In genomic region chr20:57047281-57048026, GRCh38 we compare ENCODE assay signal across 11 cellular contexts.
DNase-seq lines count a peak whose midpoint lies in the region; ATAC-seq and TF ChIP-seq lines count a peak whose summit lies in the region.
"Had no signal": no experiment of that assay in that cellular context is flagged by ENCODE, and none has a peak within 500 bp of the region (broad histone marks: within the 10 kb centered on the region; RNA-seq: fewer than 3 reads in every experiment).

No MANE protein-coding gene starts in this region.

- no peaks in the 10 kb centered on the region for H3K27me3 Mint-ChIP-seq in chondrocyte (ENCODE audit: low read depth)

- H3K4me3 Mint-ChIP-seq in chondrocyte (ENCODE audit: unreplicated experiment), result no peak overlapping the region
- H3K4me3 Mint-ChIP-seq: activated B cell treated with CpG ODN at 0.5 μM for 24 hours had no signal

- H3K27ac Mint-ChIP-seq in chondrocyte (ENCODE audit: unreplicated experiment), result no peak overlapping the region
- H3K27ac Mint-ChIP-seq: activated B cell treated with CpG ODN at 0.5 μM for 24 hours had no signal

- H3K4me3 ChIP-seq in GM12864 (ENCODE audit: low read depth, low read length) (no peak overlapping the region), NB4 (ENCODE audit: low read depth, low read length) (peak overlapping the region; percentile 13)
- H3K4me3 ChIP-seq: spleen had no signal

- intact Hi-C loops in sciatic nerve (cut with DNase I), result no loop called here

- no peak for DNase-seq in GM12864 (ENCODE audit: low read depth)
- DNase-seq in NB4 (ENCODE audit: low read depth), result peak; percentile 80
- DNase-seq in chondrocyte (ENCODE audit: low spot score), result no peak
- peak; percentile 37 for DNase-seq in sciatic nerve (ENCODE audit: low spot score)
- no peak for DNase-seq in GM20000 (ENCODE audit: low spot score)
- no peak for DNase-seq in NCI-H187 (lab: John Stamatoyannopoulos, UW)
- DNase-seq: activated B cell treated with CpG ODN at 0.5 μM for 24 hours; activated naive CD4-positive, alpha-beta T cell; spleen had no signal

- peak; percentile 9 for TF ChIP-seq CTCF in GM12864 (IDR thresholded peaks at IDR 0.05; ENCODE audit: low read depth, low read length, missing control alignments)
- peak; percentile 62 for TF ChIP-seq CTCF in NB4 (IDR thresholded peaks at IDR 0.05; ENCODE audit: low read depth, low read length)
- peak; percentile 65 for TF ChIP-seq CTCF in chondrocyte (IDR thresholded peaks at IDR 0.05)
- no peak for TF ChIP-seq CTCF in GM20000 (IDR thresholded peaks at IDR 0.05; ENCODE audit: extremely low read depth, missing control alignments)

- H3K4me1 Mint-ChIP-seq in chondrocyte (ENCODE audit: low read depth), result no peaks in the 10 kb centered on the region
- H3K4me1 Mint-ChIP-seq: activated B cell treated with CpG ODN at 0.5 μM for 24 hours had no signal

- no peaks in the 10 kb centered on the region for H3K36me3 Mint-ChIP-seq in chondrocyte (ENCODE audit: low read depth)

- no peak for TF ChIP-seq POLR2A in NB4 (IDR thresholded peaks at IDR 0.05; ENCODE audit: extremely low read depth, insufficient read length)

- no peaks in the 10 kb centered on the region for H3K9me3 Mint-ChIP-seq in chondrocyte (ENCODE audit: low read depth)
- H3K9me3 Mint-ChIP-seq: activated B cell treated with CpG ODN at 0.5 μM for 24 hours had no signal

- ATAC-seq in sciatic nerve, result no peak
- no peak for ATAC-seq in HG03571 (IDR thresholded peaks at IDR 0.05; ENCODE audit: unreplicated experiment)
- ATAC-seq in GM19023 (IDR thresholded peaks at IDR 0.05; ENCODE audit: unreplicated experiment), result no peak

Comparison
In these comparisons a context has a peak if more than half of its experiments do, and no peak if none do; other contexts are left out.
1. DNase-seq: peak in NB4 (single experiment) and sciatic nerve (single experiment); none in GM12864 (single experiment), chondrocyte (single experiment), GM20000 (single experiment) and NCI-H187 (0 of 2).